ENCODE assay signal across 24 cellular contexts in genomic region chr12:123799227-123799626, GRCh38. TPM values are rescaled to one million over a fixed set of nuclear protein-coding genes. Genes with fewer than 3 reads are reported as not detected.
"Had no signal": no experiment of that assay in that cellular context is flagged by ENCODE, and none has a peak within 500 bp of the region (broad histone marks: within the 10 kb centered on the region; RNA-seq: fewer than 3 reads in every experiment).

No MANE protein-coding gene starts in this region.

- H3K4me1 ChIP-seq: stomach, suprapubic skin, testis, thyroid gland, tibial artery, tibial nerve, transverse colon, upper lobe of left lung, upper lobe of right lung, uterus, vagina had no signal

- H3K9me3 ChIP-seq: stomach, suprapubic skin, testis, thoracic aorta, thyroid gland, tibial artery, tibial nerve, transverse colon, upper lobe of left lung, upper lobe of right lung, uterus, vagina had no signal

- H3K27ac ChIP-seq: stomach, suprapubic skin, testis, thoracic aorta, thyroid gland, tibial artery, tibial nerve, transverse colon, upper lobe of left lung, upper lobe of right lung, uterus, vagina had no signal

- H3K4me3 ChIP-seq: stomach, suprapubic skin, testis, thoracic aorta, thyroid gland, tibial artery, tibial nerve, transverse colon, upper lobe of left lung, upper lobe of right lung, uterus, vagina had no signal

- FAIRE-seq: urothelium cell line had no signal

- H3K27me3 ChIP-seq: suprapubic skin, testis, thyroid gland, tibial nerve, transverse colon, upper lobe of left lung, upper lobe of right lung, uterus, vagina had no signal

- H3K36me3 ChIP-seq: stomach, suprapubic skin, thoracic aorta, thyroid gland, tibial artery, tibial nerve, transverse colon, upper lobe of left lung, upper lobe of right lung, uterus, vagina had no signal

- DNase-seq: stimulated activated CD4-positive, alpha-beta T cell treated with anti-CD3 and anti-CD28 coated beads, Interleukin-2, amount 100 ng/mL, for 48 hours; stimulated activated CD4-positive, alpha-beta T cell treated with anti-CD3 and anti-CD28 coated beads, Interleukin-4, amount 100 ng/mL, for 1 hour; stimulated activated CD4-positive, alpha-beta T cell treated with anti-CD3 and anti-CD28 coated beads, Interleukin-4, amount 100 ng/mL, for 24 hours; stimulated activated CD4-positive, alpha-beta T cell treated with anti-CD3 and anti-CD28 coated beads, Interleukin-4, amount 100 ng/mL, for 4 hours; stimulated activated CD8-positive, alpha-beta memory T cell treated with anti-CD3 and anti-CD28 coated beads, Interleukin-4, amount 100 ng/mL, for 48 hours; stimulated activated naive B cell treated with anti-CD40 and anti-IgM and Interleukin-4, amounts not matched to agents 10 μg/mL and 1 μg/mL and 100 μg/mL, for 72 hours; stimulated activated naive CD4-positive, alpha-beta T cell; stimulated activated naive CD4-positive, alpha-beta T cell treated with Interleukin-2 at 50 U/mL for 16 hours; stimulated activated naive CD8-positive, alpha-beta T cell treated with anti-CD3 and anti-CD28 coated beads, Interleukin-15, amount 100 ng/mL, for 72 hours; stimulated activated naive CD8-positive, alpha-beta T cell treated with anti-CD3 and anti-CD28 coated beads, Interleukin-15, Interleukin-2, amounts not matched to agents 100 U/mL and 50 U/mL, for 24 hours; stomach; substantia nigra; testis; thyroid gland; tibial artery; transverse colon; upper lobe of left lung; upper lobe of right lung; uterus had no signal

RNA-seq across cellular contexts. Expression of gene DNAH10, which starts 37.1 kb away (rescaled TPM):
- total RNA-seq: vagina had no signal
